11 cellular contexts compared by ENCODE assay signal in genomic region chrX:16212436-16212835, GRCh38. TPM values are rescaled to one million over a fixed set of nuclear protein-coding genes. Genes with fewer than 3 reads are reported as not detected.
DNase-seq lines count a peak whose midpoint lies in the region; ATAC-seq, FAIRE-seq and TF ChIP-seq lines count a peak whose summit lies in the region.
"Had no signal": no experiment of that assay in that cellular context is flagged by ENCODE, and none has a peak within 500 bp of the region (broad histone marks: within the 10 kb centered on the region; RNA-seq: fewer than 3 reads in every experiment).

No MANE protein-coding gene starts in this region.

- H3K4me3 ChIP-seq in A549: no peak overlapping the region
- H3K4me3 ChIP-seq in RWPE2 (ENCODE audit: severe bottlenecking): no peak overlapping the region
- no peak overlapping the region for H3K4me3 ChIP-seq in foreskin fibroblast (ENCODE audit: low read depth in 1 of 2, low read length in 2 of 2)

- ATAC-seq in A549 (peak; percentile 54 to 80; a peak in 3 of 6 replicates), RWPE2 (ENCODE audit: low read depth) (no peak), HG03520 (IDR thresholded peaks at IDR 0.05; ENCODE audit: unreplicated experiment) (no peak), GM19467 (IDR thresholded peaks at IDR 0.05; ENCODE audit: unreplicated experiment) (no peak)
- ATAC-seq: effector memory CD8-positive, alpha-beta T cell had no signal

- POLR2A ChIA-PET in A549 (lab: Yijun Ruan, JAX): no interaction called here

- no peaks in the 10 kb centered on the region for H3K36me3 ChIP-seq in RWPE2 (ENCODE audit: low read depth)

- H3K9me3 ChIP-seq in A549: no peaks in the 10 kb centered on the region
- no peaks in the 10 kb centered on the region for H3K9me3 ChIP-seq in RWPE2 (ENCODE audit: severe bottlenecking)

- H3K27ac ChIP-seq in A549 (no peak overlapping the region), RWPE2 (ENCODE audit: poor library complexity, severe bottlenecking) (no peak overlapping the region)

- H3K4me1 ChIP-seq in A549: peaks cover 5% of the 10 kb centered on the region; the same call in 1 of the 3 replicates
- H3K4me1 ChIP-seq in RWPE2 (ENCODE audit: insufficient read depth, poor library complexity, severe bottlenecking): no peaks in the 10 kb centered on the region

- no peak for TF ChIP-seq EP300 in A549 (IDR thresholded peaks at IDR 0.05)

- TF ChIP-seq CTCF in A549 (IDR thresholded peaks at IDR 0.05): peak; percentile 34
- TF ChIP-seq CTCF in GM10266 (IDR thresholded peaks at IDR 0.05; ENCODE audit: control insufficient read depth, insufficient read depth, low read depth, missing control alignments): peak; percentile 44
- peak; percentile 12 for TF ChIP-seq CTCF in RWPE2 (IDR thresholded peaks at IDR 0.05; ENCODE audit: poor library complexity, severe bottlenecking)
- peak; percentile 16 for TF ChIP-seq CTCF in foreskin fibroblast (IDR thresholded peaks at IDR 0.05; ENCODE audit: low read depth, low read length)

- TF ChIP-seq POLR2A in A549 (IDR thresholded peaks at IDR 0.05; ENCODE audit: low read length): no peak

- peak in 1 of 2 experiments; percentile 22 for DNase-seq in A549 (ENCODE audit: low read depth in 1 of 2, low spot score in 1 of 2)
- peak; percentile 5 for DNase-seq in GM10266 (ENCODE audit: extremely low spot score)
- no peak for DNase-seq in RWPE2 (ENCODE audit: low spot score)
- DNase-seq in foreskin fibroblast: peak in 1 of 2 donors; percentile 58
- DNase-seq in stimulated activated CD8-positive, alpha-beta memory T cell treated with anti-CD3 and anti-CD28 coated beads, Interleukin-4, amount 100 ng/mL, for 48 hours: no peak
- DNase-seq in stimulated activated CD4-positive, alpha-beta T cell treated with anti-CD3 and anti-CD28 coated beads, Interleukin-4, amount 100 ng/mL, for 24 hours: no peak
- DNase-seq: effector memory CD8-positive, alpha-beta T cell; NCI-H2171 treated with DMSO at 0.1 percent for 48 hours had no signal

- CTCF ChIA-PET in A549 (lab: Yijun Ruan, JAX): interaction anchor here (0.9 to 3.2 kb wide), 9 partner anchors 8 to 363 kb away, joined by 3 to 19 read pairs (median 4); partner anchors contain the start of gene GRPR

- no peak for FAIRE-seq in A549 (lab: Jason Lieb, UNC)
- FAIRE-seq: G401.6 had no signal

- H3K4me2 ChIP-seq in A549: peak overlapping the region; percentile 26; the same call in 1 of the 3 replicates

- TF ChIP-seq RAD21 in A549 (conservative IDR thresholded peaks at IDR 0.05 in 1 of 2, IDR thresholded peaks at IDR 0.05 in 1 of 2): peak; percentile 50 to 69; a peak in 4 of 5 replicates

- H3K27me3 ChIP-seq in RWPE2 (ENCODE audit: insufficient read depth, poor library complexity, severe bottlenecking): no peaks in the 10 kb centered on the region

TF ChIP-seq in A549, 52 proteins besides CTCF, POLR2A, EP300 and RAD21:
- TF ChIP-seq KDM5A (IDR thresholded peaks at IDR 0.05): no peak
- peak; percentile 2 for TF ChIP-seq MAFK (IDR thresholded peaks at IDR 0.05; ENCODE audit: partially characterized antibody)

RNA-seq across cellular contexts. Expression of gene MAGEB17, which starts 45.2 kb away (rescaled TPM):
- polyA plus RNA-seq in A549 (2011; rRNA removed) (not detected in 2 replicates), A549 (2017; fragmentation: RNase III; extraction: RNeasy Plus Mini Kit Qiagen cat#74134 plus additional on column Dnase treatment) (not detected in 3 replicates)
- polyA plus RNA-seq in A549 (2012; cell fraction: cytosol; rRNA removed): not detected in 2 replicates
- polyA plus RNA-seq in A549 (2012; cell fraction: nucleus; rRNA removed): 0.06 TPM in 1 of 2 replicates, not detected in the other
- polyA minus RNA-seq in A549 (2011; rRNA and poly(A)+ RNA removed): not detected in 2 replicates

Comparison
In these comparisons a context has a peak if more than half of its experiments do, and no peak if none do; other contexts are left out.
1. ATAC-seq: peak in A549 (2 of 2); none in RWPE2 (single experiment), HG03520 (single experiment) and GM19467 (single experiment).
2. Peak in every context shown above with its lines, with median percentiles within 50 percentile points of each other: CTCF ChIP-seq.